In genomic region chr6:83221302-83221701, GRCh38 we compare ENCODE assay signal across 1 cellular context.
TF ChIP-seq lines count a peak whose summit lies in the region.

No MANE protein-coding gene starts in this region.

TF ChIP-seq in WTC11, 78 proteins besides CTCF, POLR2A, EP300 and RAD21 (continued from another document):
- TF ChIP-seq MAX (CRISPR knock-in tag; IDR thresholded peaks at IDR 0.05) (no peak), TEAD4 (CRISPR knock-in tag; IDR thresholded peaks at IDR 0.05) (no peak)
